Comparison of ENCODE assay signal across 16 cellular contexts in genomic region chr5:168177831-168178450, GRCh38.
A peak's percentile ranks its signal among the peaks of the same experiment; 100 is the strongest.
DNase-seq lines count a peak whose midpoint lies in the region; ATAC-seq, FAIRE-seq and TF ChIP-seq lines count a peak whose summit lies in the region.
"Had no signal": no experiment of that assay in that cellular context is flagged by ENCODE, and none has a peak within 500 bp of the region (broad histone marks: within the 10 kb centered on the region; RNA-seq: fewer than 3 reads in every experiment).

No MANE protein-coding gene starts in this region.

- H3K4me1 ChIP-seq in cardiac muscle cell (ENCODE audit: low read depth) (peaks cover 22% of the 10 kb centered on the region), muscle layer of colon (ENCODE audit: insufficient read depth, low read length) (peaks cover 32% of the 10 kb centered on the region)
- H3K4me1 ChIP-seq: Peyer's patch, suprapubic skin had no signal

- FAIRE-seq in D721Med (lab: Jason Lieb, UNC), result no peak

- TF ChIP-seq CTCF in D721Med (IDR thresholded peaks at IDR 0.05; ENCODE audit: insufficient read depth, missing control alignments), result no peak
- TF ChIP-seq CTCF in cardiac muscle cell (IDR thresholded peaks at IDR 0.05; ENCODE audit: low read depth, low read length), result no peak

- ATAC-seq in HG02885 (IDR thresholded peaks at IDR 0.05; ENCODE audit: poor library complexity, unreplicated experiment) (no peak), HG03565 (IDR thresholded peaks at IDR 0.05; ENCODE audit: unreplicated experiment) (no peak)
- ATAC-seq: activated naive CD4-positive, alpha-beta T cell treated with anti-CD3 and anti-CD28 coated beads, Interleukin-2, amount 50 U/mL, for 72 hours had no signal

- DNase-seq in D721Med (ENCODE audit: insufficient read length, low spot score) (peak; percentile 40), NCI-H524 (lab: John Stamatoyannopoulos, UW) (peak; percentile 64 to 85), cardiac muscle cell (ENCODE audit: low read depth in 1 of 2, low spot score in 1 of 2) (peak in 1 of 2 donors; percentile 84)
- no peak for DNase-seq in effector CD8-positive, alpha-beta T cell (lab: John Stamatoyannopoulos, UW)
- DNase-seq in stimulated activated CD4-positive, alpha-beta T cell treated with anti-CD3 and anti-CD28 coated beads, Interleukin-4, amount 100 ng/mL, for 1 hour, result no peak
- DNase-seq: activated CD4-positive, alpha-beta T cell treated with anti-CD3 and anti-CD28 coated beads, Interleukin-2, amount 50 U/mL, for 48 hours; activated T-cell treated with anti-CD3 and anti-CD28 coated beads, Interleukin-2, amount 50 U/mL, for 1 hour; CD8-positive, alpha-beta memory T cell; KG1; NCI-H1048; Peyer's patch had no signal

- H3K9ac ChIP-seq in muscle layer of colon (ENCODE audit: low read length), result no peak overlapping the region

- H3K36me3 ChIP-seq in cardiac muscle cell (no peaks in the 10 kb centered on the region), muscle layer of colon (ENCODE audit: insufficient read depth, low read length) (no peaks in the 10 kb centered on the region)
- H3K36me3 ChIP-seq: Peyer's patch, suprapubic skin had no signal

- H3K27ac ChIP-seq in cardiac muscle cell (peak overlapping the region; percentile 87), muscle layer of colon (ENCODE audit: low read depth, low read length) (peak overlapping the region; percentile 76)
- H3K27ac ChIP-seq: Peyer's patch, suprapubic skin had no signal

- H3K27me3 ChIP-seq in cardiac muscle cell, result no peaks in the 10 kb centered on the region
- no peaks in the 10 kb centered on the region for H3K27me3 ChIP-seq in muscle layer of colon (ENCODE audit: control insufficient read depth in 1 of 2, insufficient read depth in 2 of 2, low read length in 2 of 2)
- H3K27me3 ChIP-seq: Peyer's patch, suprapubic skin had no signal

- H3K9me3 ChIP-seq in cardiac muscle cell (ENCODE audit: low read depth), result no peaks in the 10 kb centered on the region
- no peaks in the 10 kb centered on the region for H3K9me3 ChIP-seq in muscle layer of colon (ENCODE audit: low read length)
- H3K9me3 ChIP-seq: Peyer's patch, suprapubic skin had no signal

- H3K4me3 ChIP-seq in cardiac muscle cell, result no peak overlapping the region
- no peak overlapping the region for H3K4me3 ChIP-seq in muscle layer of colon (ENCODE audit: low read depth in 1 of 2, low read length in 2 of 2)
- H3K4me3 ChIP-seq: Peyer's patch, suprapubic skin had no signal

Comparison
In these comparisons a context has a peak if more than half of its experiments do, and no peak if none do; other contexts are left out.
1. DNase-seq: peak in D721Med (single experiment) and NCI-H524 (2 of 2); none in effector CD8-positive, alpha-beta T cell (single experiment) and stimulated activated CD4-positive, alpha-beta T cell treated with anti-CD3 and anti-CD28 coated beads, Interleukin-4, amount 100 ng/mL, for 1 hour (single experiment).